17 cellular contexts compared by ENCODE assay signal in the genomic region with DNA sequence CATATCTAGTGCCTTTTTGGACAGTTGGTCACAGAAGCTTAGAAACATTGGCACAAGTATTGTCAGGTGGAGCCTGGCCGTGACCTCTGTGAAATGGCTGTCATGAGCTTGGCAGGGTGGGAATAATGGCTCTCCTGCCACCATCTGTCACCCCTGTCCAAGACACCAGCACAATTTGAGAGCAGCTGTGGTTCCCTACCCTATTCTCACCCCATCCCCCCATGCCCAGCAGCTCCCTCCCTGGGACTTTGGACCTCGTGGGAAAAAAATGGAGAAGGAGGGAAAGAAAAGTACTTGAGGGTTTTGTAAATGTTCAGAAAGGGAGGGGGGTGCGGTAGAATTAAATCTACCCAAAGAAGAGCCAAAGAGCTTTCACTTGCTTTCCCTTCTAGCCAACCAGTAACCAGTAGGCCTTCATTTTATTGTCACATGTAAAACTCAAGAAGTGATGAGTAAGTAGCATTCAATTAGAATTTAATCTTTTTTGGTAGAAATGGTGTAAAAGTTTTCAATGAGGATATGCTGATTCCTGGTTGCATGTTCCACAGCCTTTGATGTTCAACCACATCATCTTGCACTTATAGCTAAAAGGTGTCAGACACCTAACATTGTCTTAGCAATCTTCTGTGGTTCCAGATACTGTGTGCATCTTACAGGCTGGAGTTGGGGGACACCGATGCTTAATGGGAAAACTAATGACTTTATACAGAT.
DNase-seq lines count a peak whose midpoint lies in the region; ATAC-seq and TF ChIP-seq lines count a peak whose summit lies in the region.
"Had no signal": no experiment of that assay in that cellular context is flagged by ENCODE, and none has a peak within 500 bp of the region (broad histone marks: within the 10 kb centered on the region; RNA-seq: fewer than 3 reads in every experiment).

No MANE protein-coding gene starts in this region.

- H3K9me3 Mint-ChIP-seq in CD8-positive, alpha-beta T cell = no peaks in the 10 kb centered on the region
- no peaks in the 10 kb centered on the region for H3K9me3 Mint-ChIP-seq in T-cell

- H3K27ac Mint-ChIP-seq in CD8-positive, alpha-beta T cell = peak overlapping the region; percentile 9
- peak overlapping the region; percentile 60 to 78 for H3K27ac Mint-ChIP-seq in T-cell

- H3K36me3 Mint-ChIP-seq in CD8-positive, alpha-beta T cell = no peaks in the 10 kb centered on the region
- no peaks in the 10 kb centered on the region for H3K36me3 Mint-ChIP-seq in T-cell

- no peaks in the 10 kb centered on the region for H3K36me3 ChIP-seq in CD8-positive, alpha-beta T cell (ENCODE audit: insufficient read depth, low read length)
- no peaks in the 10 kb centered on the region for H3K36me3 ChIP-seq in mucosa of descending colon (ENCODE audit: low read depth)

- H3K4me1 ChIP-seq in CD8-positive, alpha-beta T cell (ENCODE audit: insufficient read depth, low read length) = peaks cover 6% of the 10 kb centered on the region
- H3K4me1 ChIP-seq in mucosa of descending colon (ENCODE audit: low read depth) = peaks cover 14% of the 10 kb centered on the region

- no peaks in the 10 kb centered on the region for H3K27me3 Mint-ChIP-seq in CD8-positive, alpha-beta T cell (ENCODE audit: low read depth)
- H3K27me3 Mint-ChIP-seq in T-cell = no peaks in the 10 kb centered on the region

- no peaks in the 10 kb centered on the region for H3K9me3 ChIP-seq in CD8-positive, alpha-beta T cell (ENCODE audit: low read length)
- no peaks in the 10 kb centered on the region for H3K9me3 ChIP-seq in mucosa of descending colon

- intact Hi-C loops in CD8-positive, alpha-beta T cell (cut with DNase I, micrococcal nuclease) = no loop called here
- intact Hi-C loops in mucosa of descending colon (cut with DNase I, micrococcal nuclease) = no loop called here

- peak; percentile 66 for ATAC-seq in CD8-positive, alpha-beta T cell
- ATAC-seq in GM21447 (IDR thresholded peaks at IDR 0.05; ENCODE audit: unreplicated experiment) (peak; percentile 4), T-cell (replicated peaks in 1 of 4) (peak in 1 of 4 experiments; percentile 52), mucosa of descending colon (peak; percentile 12), GM21723 (IDR thresholded peaks at IDR 0.05; ENCODE audit: unreplicated experiment) (no peak)
- ATAC-seq: esophagus mucosa had no signal

- no peak for TF ChIP-seq CTCF in CD8-positive, alpha-beta T cell (IDR thresholded peaks at IDR 0.05)
- no peak for TF ChIP-seq CTCF in mucosa of descending colon (IDR thresholded peaks at IDR 0.05)

- H3K4me1 Mint-ChIP-seq in CD8-positive, alpha-beta T cell (ENCODE audit: low read depth) = peaks cover 21% of the 10 kb centered on the region
- peaks cover 17 to 38% (median 18%) of the 10 kb centered on the region in 3 donors for H3K4me1 Mint-ChIP-seq in T-cell

- CTCF ChIA-PET in CD8-positive, alpha-beta T cell (lab: Charles Lee) = interaction anchor here (0.7 to 1.8 kb wide), 5 partner anchors 9 to 492 kb away, joined by 3 to 6 read pairs (median 4); a partner anchor contains a TSS
- CTCF ChIA-PET in T-cell (lab: Charles Lee) = interaction anchor here in 1 of 2 donors (1.1 to 1.6 kb wide), 2 partner anchors 12 to 378 kb away, joined by 3 to 5 read pairs; no protein-coding TSS in a partner anchor

- POLR2A ChIA-PET in CD8-positive, alpha-beta T cell (lab: Charles Lee) = no interaction called here
- POLR2A ChIA-PET in T-cell (lab: Charles Lee) = interaction anchor here in 1 of 2 donors (1.0 kb wide), 1 partner anchor 8 kb away, joined by 3 read pairs; no protein-coding TSS in a partner anchor

- H3K27ac ChIP-seq in CD8-positive, alpha-beta T cell (ENCODE audit: low read depth, low read length) = no peak overlapping the region
- H3K27ac ChIP-seq: GM23248 had no signal

- no peak overlapping the region for H3K4me3 ChIP-seq in CD8-positive, alpha-beta T cell (ENCODE audit: low read depth, low read length)
- H3K4me3 ChIP-seq in mucosa of descending colon = no peak overlapping the region
- H3K4me3 ChIP-seq: GM23248 had no signal

- no peak overlapping the region for H3K4me3 Mint-ChIP-seq in CD8-positive, alpha-beta T cell
- H3K4me3 Mint-ChIP-seq in T-cell = no peak overlapping the region

- DNase-seq in CD8-positive, alpha-beta T cell = no peak
- DNase-seq in T-cell (no peak), mucosa of descending colon (no peak), NCI-H526 (lab: John Stamatoyannopoulos, UW) (no peak), NOMO-1 (lab: John Stamatoyannopoulos, UW; ENCODE audit: unreplicated experiment in 2 of 2) (no peak), NCI-H1694 (lab: John Stamatoyannopoulos, UW) (no peak)
- DNase-seq: activated CD4-positive, alpha-beta T cell treated with anti-CD3 and anti-CD28 coated beads for 1 hour; GM23248; head of caudate nucleus; KBM-7; NCI-H146; NCI-H526 treated with DMSO at 0.1 percent for 48 hours; stimulated activated CD4-positive, alpha-beta T cell treated with anti-CD3 and anti-CD28 coated beads, Interleukin-12 subunit alpha, Interleukin-12 subunit beta, amount 100 ng/mL, for 4 hours; T-helper 1 cell had no signal

- no peaks in the 10 kb centered on the region for H3K27me3 ChIP-seq in CD8-positive, alpha-beta T cell (ENCODE audit: insufficient read depth, low read length)
